Comparison of ENCODE assay signal across 1 cellular context in genomic region chr7:30702200-30702599, GRCh38.
TF ChIP-seq lines count a peak whose summit lies in the region.

No MANE protein-coding gene starts in this region.

TF ChIP-seq in HCT116, 20 proteins besides CTCF, POLR2A, EP300 and RAD21 (continued from another document):
- no peak for TF ChIP-seq ZBTB33 (IDR thresholded peaks at IDR 0.05; ENCODE audit: extremely low read depth, insufficient replicate concordance, low read length)
